ENCODE assay signal across 8 cellular contexts in the genomic region with DNA sequence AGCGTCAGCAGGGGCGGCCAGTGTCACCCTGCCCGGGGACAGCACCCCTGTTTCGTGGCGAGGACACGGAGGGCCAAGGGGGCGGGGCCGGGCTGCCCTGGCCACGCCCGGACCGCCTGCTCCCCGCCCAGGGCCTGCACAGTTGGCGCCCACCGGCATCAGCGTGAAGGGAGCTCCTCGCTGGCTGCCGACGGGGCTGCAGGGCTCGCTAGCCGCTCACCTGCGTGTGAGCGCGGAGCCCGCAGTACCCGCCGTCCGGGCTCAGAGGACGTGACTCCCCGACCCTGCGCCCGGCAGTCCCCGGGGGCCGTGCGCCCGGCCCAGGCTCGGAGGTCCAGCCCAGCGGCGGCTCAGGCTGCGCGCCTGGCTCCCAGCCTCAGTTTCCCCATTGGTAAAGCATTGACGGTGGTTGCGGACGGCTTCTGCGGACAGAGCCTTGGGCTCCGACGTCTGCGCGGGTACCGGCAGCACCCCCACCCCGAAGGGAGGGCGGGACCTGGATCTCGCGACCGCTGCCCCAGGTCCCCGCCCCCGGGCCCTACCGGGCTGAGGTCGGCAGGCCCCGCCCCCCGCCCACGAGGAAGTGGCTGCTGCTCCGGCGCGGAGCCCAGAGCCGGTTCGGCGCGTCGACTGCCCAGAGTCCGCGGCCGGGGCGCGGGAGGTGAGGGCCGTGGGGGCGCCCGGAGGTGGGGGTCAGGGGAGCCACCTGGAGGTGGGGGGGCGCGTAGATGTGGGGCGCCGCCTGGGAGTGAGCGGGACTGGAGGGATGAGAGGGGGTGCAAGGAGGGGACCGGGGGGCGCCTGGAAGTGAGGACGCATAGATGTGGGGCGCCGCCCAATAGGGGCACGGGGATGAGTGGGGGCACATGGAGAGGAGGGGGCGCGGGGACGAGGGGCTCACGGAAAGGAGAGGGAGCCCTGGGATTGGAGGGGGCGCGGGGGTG. TPM values are rescaled to one million over a fixed set of nuclear protein-coding genes. Genes with fewer than 3 reads are reported as not detected.
DNase-seq lines count a peak whose midpoint lies in the region; ATAC-seq and TF ChIP-seq lines count a peak whose summit lies in the region.

A gene (plus strand): TSS at position 610 of the 944 bp plus-strand sequence. CDS start 10,985 bp downstream, outside the sequence.

- peak within 1 kb of the TSS; percentile 52 for H2AK5ac ChIP-seq in IMR-90 (ENCODE audit: low read depth, low read length)

- 0 out of 2 replicates have a peak within 1 kb of the TSS, but pooled peaks have one; percentile 3 for H3K56ac ChIP-seq in IMR-90 (ENCODE audit: extremely low read depth, insufficient read depth, low read length)

- H3K4ac ChIP-seq in IMR-90 (ENCODE audit: low read depth, low read length) = peak within 1 kb of the TSS; percentile 82

- H3K9me3 ChIP-seq in IMR-90 (ENCODE audit: control insufficient read depth, insufficient read depth, low read length) (no peaks in the 10 kb centered on the region), heart left ventricle (no peaks in the 10 kb centered on the region), uterus (no peaks in the 10 kb centered on the region)

- peak within 1 kb of the TSS; percentile 58 for H4K5ac ChIP-seq in IMR-90 (ENCODE audit: low read depth, low read length)

- peak; percentile 62 for ATAC-seq in GM21528 (IDR thresholded peaks at IDR 0.05; ENCODE audit: low FRiP score, unreplicated experiment)
- peak; percentile 73 for ATAC-seq in IMR-90 (ENCODE audit: low read depth)
- ATAC-seq in activated naive CD8-positive, alpha-beta T cell treated with anti-CD3 and anti-CD28 coated beads, Interleukin-2, amount 10 ng/mL, durations not matched to agents 7 days and 5 days (ENCODE audit: low read depth) = peak; percentile 56
- peak; percentile 16 to 77 (median 69) for ATAC-seq in heart left ventricle

- H3K23ac ChIP-seq in IMR-90 (ENCODE audit: low read depth, low read length) = 0 out of 2 replicates have a peak within 1 kb of the TSS, but pooled peaks have one; percentile 80

- peaks cover 33% of the 10 kb centered on the region for H3K4me1 Mint-ChIP-seq in activated naive CD8-positive, alpha-beta T cell treated with anti-CD3 and anti-CD28 coated beads, Interleukin-2, amount 10 ng/mL, durations not matched to agents 7 days and 5 days

- no peak for TF ChIP-seq RAD21 in IMR-90 (IDR thresholded peaks at IDR 0.05; ENCODE audit: low read length)

- no peak within 1 kb of the TSS for H2BK20ac ChIP-seq in IMR-90 (ENCODE audit: low read depth, low read length)

- CTCF ChIA-PET in IMR-90 (lab: Yijun Ruan, JAX) = no interaction called here

- TF ChIP-seq CTCF in IMR-90 (conservative IDR thresholded peaks at IDR 0.05; ENCODE audit: low read depth, low read length) (no peak), heart left ventricle (IDR thresholded peaks at IDR 0.05) (no peak), uterus (IDR thresholded peaks at IDR 0.05) (no peak)

- H3K14ac ChIP-seq in IMR-90 (replicated peaks; ENCODE audit: low read depth, low read length) = peak within 1 kb of the TSS; percentile 29; the same call in 1 of the 2 replicates

- no TSS peak for BruUV-seq in IMR-90 (replicated peaks; lab: Mats Ljungman, UMichigan)

- dilution Hi-C loops in IMR-90 (cut with HindIII; ENCODE audit: low sequenced_read_pairs, unreplicated experiment) = no loop called here

- H4K20me1 ChIP-seq in IMR-90 (ENCODE audit: insufficient read depth, low read length) = peaks cover 13% of the 10 kb centered on the region

- H4K91ac ChIP-seq in IMR-90 (ENCODE audit: insufficient read depth, low read depth, low read length) = peak within 1 kb of the TSS; percentile 62

- DNase-seq in EH (ENCODE audit: low read depth) (peak; percentile 80), IMR-90 (peak; percentile 51), SW480 (ENCODE audit: low spot score) (peak; percentile 86), heart left ventricle (peak; percentile 87 to 93 (median 90)), uterus (peak; percentile 69 to 75)
- DNase-seq in activated naive CD8-positive, alpha-beta T cell treated with anti-CD3 and anti-CD28 coated beads, Interleukin-2, amount 10 ng/mL, durations not matched to agents 7 days and 5 days = peak; percentile 84

- H3K36me3 ChIP-seq in IMR-90 (ENCODE audit: control insufficient read depth, insufficient read depth, low read length) = no peaks in the 10 kb centered on the region; the same call in 1 of the 2 replicates
- peaks cover 0 to 24% (median 11%) of the 10 kb centered on the region in 9 donors for H3K36me3 ChIP-seq in heart left ventricle
- peaks cover under 1% of the 10 kb centered on the region for H3K36me3 ChIP-seq in rectal smooth muscle tissue (ENCODE audit: control insufficient read depth, insufficient read depth, low read length)
- H3K36me3 ChIP-seq in uterus = no peaks in the 10 kb centered on the region

- 3% methylated on average over 28 of the region's 94 CpGs; no CpG with 5 or more reads in 1 of the 2 experiments for WGBS in IMR-90 (ENCODE audit: extremely low coverage in 2 of 2, insufficient read length in 1 of 2), 2 experiments
- WGBS in heart left ventricle, 4 donors = 3 to 17% (median 7%) methylated on average over 7 to 94 of the region's 94 CpGs

- in situ Hi-C loops in IMR-90 (cut with MboI; ENCODE audit: low sequenced_read_pairs) = no loop called here

- H2BK15ac ChIP-seq in IMR-90 (ENCODE audit: low read depth, low read length) = no peak within 1 kb of the TSS

- peak within 1 kb of the TSS; percentile 61 for H2BK120ac ChIP-seq in IMR-90 (ENCODE audit: low read depth, low read length)

- H3K36me3 Mint-ChIP-seq in activated naive CD8-positive, alpha-beta T cell treated with anti-CD3 and anti-CD28 coated beads, Interleukin-2, amount 10 ng/mL, durations not matched to agents 7 days and 5 days = peaks cover 15% of the 10 kb centered on the region

- H3K27me3 ChIP-seq in IMR-90 (ENCODE audit: control insufficient read depth, insufficient read depth, low read length) (no peaks in the 10 kb centered on the region), heart left ventricle (no peaks in the 10 kb centered on the region), rectal smooth muscle tissue (ENCODE audit: control insufficient read depth, insufficient read depth, low read length) (no peaks in the 10 kb centered on the region), uterus (no peaks in the 10 kb centered on the region)

- H3K9me3 Mint-ChIP-seq in activated naive CD8-positive, alpha-beta T cell treated with anti-CD3 and anti-CD28 coated beads, Interleukin-2, amount 10 ng/mL, durations not matched to agents 7 days and 5 days = no peaks in the 10 kb centered on the region

- peak within 1 kb of the TSS; percentile 94 for H2AFZ ChIP-seq in IMR-90 (replicated peaks; ENCODE audit: low read length, poor library complexity)

- H3K4me2 ChIP-seq in IMR-90 (ENCODE audit: low read depth, low read length) = peak within 1 kb of the TSS; percentile 94

- H3K79me1 ChIP-seq in IMR-90 (ENCODE audit: low read depth in 1 of 2, low read length in 2 of 2) = peaks cover 4 to 34% of the 10 kb centered on the region in 2 experiments

- H2AK9ac ChIP-seq in IMR-90 (replicated peaks; ENCODE audit: low read depth, low read length, poor library complexity) = peak within 1 kb of the TSS; percentile 99

- H3K4me3 ChIP-seq in IMR-90 (ENCODE audit: insufficient read depth, low read depth, low read length) (peak within 1 kb of the TSS; percentile 93), heart left ventricle (peak within 1 kb of the TSS; percentile 71 to 96 (median 90)), rectal smooth muscle tissue (ENCODE audit: low read length) (peak within 1 kb of the TSS; percentile 72), uterus (peak within 1 kb of the TSS; percentile 73 to 74)

- intact Hi-C loops in IMR-90 (cut with micrococcal nuclease) = no loop called here
- intact Hi-C loops in heart left ventricle (cut with DNase I) = loop anchor here in 4 of 10 donors (2.0 to 5.0 kb wide), 3 partner anchors 18 to 34 kb away; a partner anchor contains a TSS
- intact Hi-C loops in uterus (cut with DNase I; ENCODE audit: low total_unique reads) = no loop called here

- H3K18ac ChIP-seq in IMR-90 (ENCODE audit: low read depth, low read length) = peak within 1 kb of the TSS; percentile 42; the same call in 1 of the 2 replicates

- H3K27ac Mint-ChIP-seq in activated naive CD8-positive, alpha-beta T cell treated with anti-CD3 and anti-CD28 coated beads, Interleukin-2, amount 10 ng/mL, durations not matched to agents 7 days and 5 days = peak within 1 kb of the TSS; percentile 78

- peak within 1 kb of the TSS in 1 of 2 experiments; percentile 80; a peak in 1 of 4 replicates for H4K8ac ChIP-seq in IMR-90 (ENCODE audit: low read depth in 2 of 2, low read length in 2 of 2)

- H3K4me1 ChIP-seq in IMR-90 (ENCODE audit: control insufficient read depth, insufficient read depth, low read length) (peaks cover 9% of the 10 kb centered on the region), heart left ventricle (peaks cover 0 to 58% (median 20%) of the 10 kb centered on the region in 12 donors), rectal smooth muscle tissue (ENCODE audit: control insufficient read depth, insufficient read depth, low read length) (peaks cover 4% of the 10 kb centered on the region), uterus (peaks cover 0 to 6% of the 10 kb centered on the region in 2 donors)

- POLR2A ChIA-PET in IMR-90 (lab: Charles Lee; ENCODE audit: unreplicated experiment) = no interaction called here
- POLR2A ChIA-PET in activated naive CD8-positive, alpha-beta T cell treated with anti-CD3 and anti-CD28 coated beads, Interleukin-2, amount 10 ng/mL, durations not matched to agents 7 days and 5 days (lab: Charles Lee) = interaction anchor here (0.5 to 4.6 kb wide), 10 partner anchors 14 to 250 kb away, joined by 3 to 35 read pairs (median 4); a partner anchor contains a TSS

- H3K9me1 ChIP-seq in IMR-90 (ENCODE audit: insufficient read depth, low read length) = peaks cover 1% of the 10 kb centered on the region; the same call in 1 of the 2 replicates

- peak within 1 kb of the TSS; percentile 67 for H3K27ac ChIP-seq in IMR-90 (ENCODE audit: insufficient read depth, low read length)
- H3K27ac ChIP-seq in heart left ventricle = peak within 1 kb of the TSS; percentile 87 to 97 (median 94)
- H3K27ac ChIP-seq in rectal smooth muscle tissue (ENCODE audit: low read depth, low read length) = peak within 1 kb of the TSS; percentile 74
- H3K27ac ChIP-seq in uterus = peak within 1 kb of the TSS; percentile 78 to 79

- H3K27me3 Mint-ChIP-seq in activated naive CD8-positive, alpha-beta T cell treated with anti-CD3 and anti-CD28 coated beads, Interleukin-2, amount 10 ng/mL, durations not matched to agents 7 days and 5 days = peaks cover 2% of the 10 kb centered on the region

- H3K9ac ChIP-seq in IMR-90 (ENCODE audit: low read depth, low read length) (peak within 1 kb of the TSS; percentile 84), rectal smooth muscle tissue (ENCODE audit: low read length) (no peak within 1 kb of the TSS)

- H2BK5ac ChIP-seq in IMR-90 (ENCODE audit: low read depth, low read length, poor library complexity, severe bottlenecking) = peak within 1 kb of the TSS; percentile 86

- peak within 1 kb of the TSS; percentile 87 for H3K4me3 Mint-ChIP-seq in activated naive CD8-positive, alpha-beta T cell treated with anti-CD3 and anti-CD28 coated beads, Interleukin-2, amount 10 ng/mL, durations not matched to agents 7 days and 5 days

- peak; percentile 54; the same call in 1 of the 2 replicates for TF ChIP-seq POLR2A in IMR-90 (IDR thresholded peaks at IDR 0.05; ENCODE audit: low read depth, low read length)
- peak in 1 of 2 donors; percentile 55 for TF ChIP-seq POLR2A in heart left ventricle (IDR thresholded peaks at IDR 0.05)
- TF ChIP-seq POLR2A in uterus (IDR thresholded peaks at IDR 0.05) = peak in 1 of 2 donors; percentile 38

RNA-seq across cellular contexts. Expression of the gene that starts here (rescaled TPM):
- 243 and 351 TPM in 2 replicates for total RNA-seq in IMR-90 (2012; rRNA removed)
- polyA plus RNA-seq in IMR-90 (2012; rRNA removed) = 488 and 548 TPM in 2 replicates
- polyA plus RNA-seq in IMR-90 (2012; cell fraction: cytosol; rRNA removed) = 590 and 650 TPM in 2 replicates
- 160 and 428 TPM in 2 replicates for polyA plus RNA-seq in IMR-90 (2012; cell fraction: nucleus; rRNA removed; ENCODE audit: low replicate concordance)
- 100 to 1,000 TPM; 318 to 319 TPM for total RNA-seq in activated naive CD8-positive, alpha-beta T cell treated with anti-CD3 and anti-CD28 coated beads, Interleukin-2, amount 10 ng/mL, durations not matched to agents 7 days and 5 days
- 100 to 1,000 TPM in 2 of 9 donors, 10 to 100 TPM in 7; 17.2 to 142 (median 37.1) TPM for total RNA-seq in heart left ventricle
- polyA plus RNA-seq in heart left ventricle = 100 to 1,000 TPM in 1 of 2 donors, 10 to 100 TPM in 1; 32.7 to 136 TPM
- 100 to 1,000 TPM in 3 of 4 donors, 10 to 100 TPM in 1; 74.5 to 275 (median 196) TPM for total RNA-seq in uterus

Comparison
In these comparisons a context has a peak if more than half of its experiments do, and no peak if none do; other contexts are left out.
1. Peak in every context shown above with its lines: DNase-seq, ATAC-seq, H3K4me3 ChIP-seq and H3K27ac ChIP-seq.